In the genomic region with DNA sequence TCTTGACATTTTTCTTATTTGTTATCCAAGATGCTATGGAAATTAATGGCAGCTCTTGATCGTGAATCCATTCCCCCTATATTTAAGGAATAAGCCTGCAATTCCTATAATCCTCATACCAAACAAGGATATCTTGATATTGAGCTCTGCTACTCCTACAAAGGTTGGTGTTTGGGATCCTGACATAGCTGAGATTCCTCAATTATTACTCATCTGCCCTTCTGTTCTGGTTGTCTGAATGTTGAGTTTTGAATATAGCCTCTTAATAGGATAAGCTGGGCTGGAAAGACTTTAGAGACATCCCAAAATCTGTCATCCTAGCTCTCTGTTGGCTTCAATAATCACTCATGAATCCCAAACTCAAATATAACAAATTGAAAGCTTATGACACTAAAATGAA, we compare ENCODE assay signal across 1 cellular context.
TF ChIP-seq lines count a peak whose summit lies in the region.

No MANE protein-coding gene starts in this region.

TF ChIP-seq in endothelial cell of umbilical vein, 7 proteins besides CTCF, POLR2A, EP300 and RAD21 (continued from another document):
- TF ChIP-seq JUN (IDR thresholded peaks at IDR 0.05; ENCODE audit: borderline replicate concordance, insufficient read depth, insufficient read length, low read depth) (no peak), POLR2AphosphoS5 (IDR thresholded peaks at IDR 0.05; ENCODE audit: insufficient read depth, low read depth, low read length) (no peak), FOS (IDR thresholded peaks at IDR 0.05; ENCODE audit: borderline replicate concordance, insufficient read depth, low read length) (peak; percentile 7)
